ENCODE assay signal across 8 cellular contexts in genomic region chr7:72830567-72830966, GRCh38. TPM values are rescaled to one million over a fixed set of nuclear protein-coding genes. Genes with fewer than 3 reads are reported as not detected.
DNase-seq lines count a peak whose midpoint lies in the region; ATAC-seq, FAIRE-seq and TF ChIP-seq lines count a peak whose summit lies in the region.
"Not testable (repeated sequence)": the region's sequence is repeated elsewhere in the genome, so short reads cannot be mapped to it uniquely, and the experiment has no call there.

No MANE protein-coding gene starts in this region.

- peak overlapping the region in 2 of 3 donors; percentile 97 to 98 for H3K27ac Mint-ChIP-seq in CD4-positive, CD25-positive, alpha-beta regulatory T cell
- H3K27ac Mint-ChIP-seq in T-helper 17 cell: peak overlapping the region; percentile 98
- peak overlapping the region; percentile 96 for H3K27ac Mint-ChIP-seq in astrocyte (ENCODE audit: unreplicated experiment)
- H3K27ac Mint-ChIP-seq in osteocyte (ENCODE audit: unreplicated experiment): peak overlapping the region; percentile 98

- peak overlapping the region; percentile 96 for H3K27ac ChIP-seq in CD4-positive, CD25-positive, alpha-beta regulatory T cell (ENCODE audit: insufficient read depth, low read length, poor library complexity, severe bottlenecking)
- H3K27ac ChIP-seq in HUES64 (ENCODE audit: low read depth, low read length): not testable (repeated sequence)
- H3K27ac ChIP-seq in astrocyte (ENCODE audit: low read depth, low read length): peak overlapping the region; percentile 91
- H3K27ac ChIP-seq in left lung: peak overlapping the region; percentile 7 to 93
- peak overlapping the region; percentile 91 to 96 (median 91) for H3K27ac ChIP-seq in thyroid gland

- not testable (repeated sequence) for H3K9me3 Mint-ChIP-seq in CD4-positive, CD25-positive, alpha-beta regulatory T cell; astrocyte (ENCODE audit: unreplicated experiment); osteocyte (ENCODE audit: unreplicated experiment)

- TF ChIP-seq POLR2A in erythroblast (IDR thresholded peaks at IDR 0.05; ENCODE audit: low read length); thyroid gland (IDR thresholded peaks at IDR 0.05): not testable (repeated sequence)

- not testable (repeated sequence) for H2AFZ ChIP-seq in astrocyte (ENCODE audit: low read depth, low read length)

- H3K9me3 ChIP-seq in CD4-positive, CD25-positive, alpha-beta regulatory T cell (ENCODE audit: control insufficient read depth in 2 of 2, low read length in 2 of 2); HUES64 (ENCODE audit: insufficient read depth, low read depth, low read length); T-helper 17 cell (ENCODE audit: control insufficient read depth, low read length, poor library complexity, severe bottlenecking); astrocyte (ENCODE audit: insufficient read depth, low read depth, low read length); left lung; thyroid gland: not testable (repeated sequence)

- peaks cover 15% of the 10 kb centered on the region for H4K20me1 ChIP-seq in astrocyte (ENCODE audit: insufficient read depth, low read length)

- H3K36me3 Mint-ChIP-seq in CD4-positive, CD25-positive, alpha-beta regulatory T cell: peaks cover 17% of the 10 kb centered on the region
- H3K36me3 Mint-ChIP-seq in T-helper 17 cell (ENCODE audit: low read depth); astrocyte (ENCODE audit: low read depth, unreplicated experiment): not testable (repeated sequence)
- H3K36me3 Mint-ChIP-seq in osteocyte (ENCODE audit: unreplicated experiment): peaks cover 12% of the 10 kb centered on the region

- H3K4me1 ChIP-seq in CD4-positive, CD25-positive, alpha-beta regulatory T cell (ENCODE audit: control insufficient read depth, insufficient read depth, low read length, poor library complexity, severe bottlenecking): peaks cover 23% of the 10 kb centered on the region
- not testable (repeated sequence) for H3K4me1 ChIP-seq in HUES64 (ENCODE audit: insufficient read depth, low read length); astrocyte (ENCODE audit: insufficient read depth, low read length)
- peaks cover 4 to 32% of the 10 kb centered on the region in 2 donors for H3K4me1 ChIP-seq in left lung
- peaks cover 16 to 17% of the 10 kb centered on the region in 2 donors for H3K4me1 ChIP-seq in thyroid gland

- intact Hi-C loops in left lung (cut with DNase I); thyroid gland (cut with DNase I): not testable (repeated sequence)

- DNase-seq in CD4-positive, CD25-positive, alpha-beta regulatory T cell; T-helper 17 cell; left lung; osteocyte (ENCODE audit: extremely low spot score, unreplicated experiment); thyroid gland: not testable (repeated sequence)
- DNase-seq in astrocyte (ENCODE audit: low read depth): peak; percentile 9
- peak; percentile 4 to 16 for DNase-seq in erythroblast (lab: John Stamatoyannopoulos, UW)

- FAIRE-seq in astrocyte (lab: Jason Lieb, UNC): not testable (repeated sequence)

- 30% methylated on average over 1 of the region's 5 CpGs for WGBS in HUES64
- 39 to 57% methylated on average over 5 of the region's 5 CpGs for WGBS in thyroid gland, 2 donors

- H3K36me3 ChIP-seq in CD4-positive, CD25-positive, alpha-beta regulatory T cell (ENCODE audit: control insufficient read depth, insufficient read depth, low read length): peaks cover 28% of the 10 kb centered on the region
- H3K36me3 ChIP-seq in HUES64 (ENCODE audit: insufficient read depth, low read length) (peaks cover 36% of the 10 kb centered on the region), left lung (peaks cover 0 to 42% of the 10 kb centered on the region in 2 donors), thyroid gland (peaks cover 28 to 31% of the 10 kb centered on the region in 2 donors)
- H3K36me3 ChIP-seq in astrocyte (ENCODE audit: insufficient read depth, low read length): not testable (repeated sequence)

- H3K27me3 ChIP-seq in CD4-positive, CD25-positive, alpha-beta regulatory T cell (ENCODE audit: control insufficient read depth, insufficient read depth, low read length); HUES64 (ENCODE audit: insufficient read depth, low read length); astrocyte (ENCODE audit: insufficient read depth, low read length); left lung; thyroid gland: not testable (repeated sequence)

- not testable (repeated sequence) for ATAC-seq in CD4-positive, CD25-positive, alpha-beta regulatory T cell (ENCODE audit: low read depth in 2 of 2); T-helper 17 cell; left lung

- H3K4me3 ChIP-seq in CD4-positive, CD25-positive, alpha-beta regulatory T cell (ENCODE audit: low read depth, low read length): peak overlapping the region; percentile 96
- H3K4me3 ChIP-seq in HUES64 (ENCODE audit: low read length) (peak overlapping the region; percentile 83), astrocyte (ENCODE audit: insufficient read depth, low read depth, low read length) (peak overlapping the region; percentile 76), left lung (peak overlapping the region in 1 of 2 donors; percentile 66), thyroid gland (replicated peaks in 1 of 3) (peak overlapping the region; percentile 34 to 81 (median 61))

- peaks cover 26% of the 10 kb centered on the region for H3K79me2 ChIP-seq in astrocyte (ENCODE audit: insufficient read depth, low read length)

- H3K9ac ChIP-seq in HUES64 (ENCODE audit: low read depth, low read length): not testable (repeated sequence)
- peak overlapping the region; percentile 97 for H3K9ac ChIP-seq in astrocyte (ENCODE audit: low read length)

- not testable (repeated sequence) for H3K27me3 Mint-ChIP-seq in CD4-positive, CD25-positive, alpha-beta regulatory T cell; T-helper 17 cell; astrocyte (ENCODE audit: low read depth, unreplicated experiment); osteocyte (ENCODE audit: unreplicated experiment)

- peaks cover 4 to 47% (median 19%) of the 10 kb centered on the region in 4 donors for H3K4me1 Mint-ChIP-seq in CD4-positive, CD25-positive, alpha-beta regulatory T cell
- H3K4me1 Mint-ChIP-seq in T-helper 17 cell (peaks cover 22% of the 10 kb centered on the region), osteocyte (ENCODE audit: unreplicated experiment) (peaks cover 25% of the 10 kb centered on the region)
- H3K4me1 Mint-ChIP-seq in astrocyte (ENCODE audit: low read depth, unreplicated experiment): not testable (repeated sequence)

- not testable (repeated sequence) for TF ChIP-seq CTCF in astrocyte (IDR thresholded peaks at IDR 0.05; ENCODE audit: insufficient read depth, low read depth, low read length); left lung (IDR thresholded peaks at IDR 0.05); osteocyte (IDR thresholded peaks at IDR 0.05); thyroid gland (IDR thresholded peaks at IDR 0.05)

- H3K4me2 ChIP-seq in astrocyte (ENCODE audit: low read length): peak overlapping the region; percentile 78

- peak overlapping the region; percentile 92 to 97 (median 96) for H3K4me3 Mint-ChIP-seq in CD4-positive, CD25-positive, alpha-beta regulatory T cell
- H3K4me3 Mint-ChIP-seq in T-helper 17 cell (peak overlapping the region; percentile 98), astrocyte (ENCODE audit: unreplicated experiment) (peak overlapping the region; percentile 96), osteocyte (ENCODE audit: unreplicated experiment) (peak overlapping the region; percentile 94)

RNA-seq across cellular contexts. Expression of gene TYW1B, which starts 2.6 kb away (rescaled TPM):
- total RNA-seq in CD4-positive, CD25-positive, alpha-beta regulatory T cell: 9.8 TPM
- polyA plus RNA-seq in CD4-positive, CD25-positive, alpha-beta regulatory T cell: 1 to 10 TPM in 1 of 4 donors, under 1 TPM in 3; 0.46 to 1.3 (median 0.79) TPM
- polyA plus RNA-seq in HUES64 (2013, experiment 1 of 2): 7.0 TPM
- polyA plus RNA-seq in HUES64 (2013, experiment 2 of 2): 6.7 TPM
- total RNA-seq in T-helper 17 cell (1 to 10 TPM; 4.8 TPM), astrocyte (1.8 and 2.0 TPM in 2 replicates), left lung (1 to 10 TPM; 2.4 to 9.7 TPM), osteocyte (1.6 and 2.3 TPM in 2 replicates), thyroid gland (1 to 10 TPM; 3.7 to 7.4 (median 4.9) TPM)
